8 cellular contexts compared by ENCODE assay signal in the genomic region with DNA sequence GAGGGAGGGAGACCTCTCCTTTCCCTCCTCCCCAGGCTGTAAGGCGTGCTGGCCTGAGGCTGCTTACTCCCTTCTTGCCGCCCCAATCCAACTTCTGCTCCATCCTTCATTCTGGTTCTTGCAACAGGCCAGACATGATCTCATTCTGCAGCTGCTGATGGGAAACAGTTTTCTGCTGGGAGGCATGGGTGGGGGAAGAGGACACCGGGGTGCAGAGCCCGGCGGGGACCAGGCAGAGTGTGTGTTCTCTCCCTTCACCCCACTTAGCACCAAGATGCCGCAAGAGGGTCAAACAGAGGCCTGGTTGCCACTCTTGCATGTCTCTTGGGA. TPM values are rescaled to one million over a fixed set of nuclear protein-coding genes. Genes with fewer than 3 reads are reported as not detected.
DNase-seq lines count a peak whose midpoint lies in the region; ATAC-seq and TF ChIP-seq lines count a peak whose summit lies in the region.

No MANE protein-coding gene starts in this region.

- H3K9me3 ChIP-seq in DOHH2 (ENCODE audit: control insufficient read depth, insufficient read depth, low read length) (no peaks in the 10 kb centered on the region), lower lobe of right lung (no peaks in the 10 kb centered on the region)

- H3K4me2 ChIP-seq in DOHH2 (ENCODE audit: low read length) = peak overlapping the region; percentile 75

- no peaks in the 10 kb centered on the region for H3K27me3 Mint-ChIP-seq in activated T-helper 1 cell treated with anti-CD3 and anti-CD28 coated beads, Interleukin-12 subunit alpha, Interleukin-12 subunit beta, Interleukin-2, Interleukin-4 antibody, amounts not matched to agents 30 ng/mL and 10 ng/mL and 1 ng/mL, durations not matched to agents 14 hours and 24 hours and 36 hours (ENCODE audit: insufficient read depth)

- H3K36me3 Mint-ChIP-seq in activated T-helper 1 cell treated with anti-CD3 and anti-CD28 coated beads, Interleukin-12 subunit alpha, Interleukin-12 subunit beta, Interleukin-2, Interleukin-4 antibody, amounts not matched to agents 30 ng/mL and 10 ng/mL and 1 ng/mL, durations not matched to agents 14 hours and 24 hours and 36 hours (ENCODE audit: low read depth) = peaks cover 6% of the 10 kb centered on the region

- no peak for DNase-seq in activated T-helper 1 cell treated with anti-CD3 and anti-CD28 coated beads, Interleukin-12 subunit alpha, Interleukin-12 subunit beta, Interleukin-2, Interleukin-4 antibody, amounts not matched to agents 30 ng/mL and 10 ng/mL and 1 ng/mL, durations not matched to agents 14 hours and 24 hours and 36 hours (ENCODE audit: low spot score)
- DNase-seq in lower lobe of right lung (no peak), A172 (ENCODE audit: low spot score) (no peak)
- DNase-seq in activated CD4-positive, CD25-positive, alpha-beta regulatory T cell (lab: John Stamatoyannopoulos, UW) = no peak

- no peaks in the 10 kb centered on the region for H3K36me3 ChIP-seq in DOHH2 (ENCODE audit: control insufficient read depth, low read length)
- no peaks in the 10 kb centered on the region for H3K36me3 ChIP-seq in lower lobe of right lung

- intact Hi-C loops in activated T-helper 1 cell treated with anti-CD3 and anti-CD28 coated beads, Interleukin-12 subunit alpha, Interleukin-12 subunit beta, Interleukin-2, Interleukin-4 antibody, amounts not matched to agents 30 ng/mL and 10 ng/mL and 1 ng/mL, durations not matched to agents 14 hours and 24 hours and 36 hours (cut with micrococcal nuclease) = loop anchor here (1.0 to 5.0 kb wide), 5 partner anchors 11 to 224 kb away; a partner anchor contains a TSS
- intact Hi-C loops in lower lobe of right lung (cut with DNase I) = no loop called here

- H3F3A ChIP-seq in DOHH2 (ENCODE audit: control insufficient read depth, insufficient read depth) = peaks cover 9% of the 10 kb centered on the region

- peak overlapping the region; percentile 86 for H3K27ac ChIP-seq in 22Rv1
- H3K27ac ChIP-seq in DOHH2 (ENCODE audit: low read depth, low read length) = no peak overlapping the region
- H3K27ac ChIP-seq in lower lobe of right lung = no peak overlapping the region

- H3K9me3 Mint-ChIP-seq in activated T-helper 1 cell treated with anti-CD3 and anti-CD28 coated beads, Interleukin-12 subunit alpha, Interleukin-12 subunit beta, Interleukin-2, Interleukin-4 antibody, amounts not matched to agents 30 ng/mL and 10 ng/mL and 1 ng/mL, durations not matched to agents 14 hours and 24 hours and 36 hours = no peaks in the 10 kb centered on the region

- ATAC-seq in lower lobe of right lung = no peak
- no peak for ATAC-seq in GM18502 (IDR thresholded peaks at IDR 0.05; ENCODE audit: poor library complexity, unreplicated experiment)
- ATAC-seq in GM18511 (IDR thresholded peaks at IDR 0.05; ENCODE audit: unreplicated experiment) = no peak

- peak overlapping the region; percentile 68 for H3K27ac Mint-ChIP-seq in activated T-helper 1 cell treated with anti-CD3 and anti-CD28 coated beads, Interleukin-12 subunit alpha, Interleukin-12 subunit beta, Interleukin-2, Interleukin-4 antibody, amounts not matched to agents 30 ng/mL and 10 ng/mL and 1 ng/mL, durations not matched to agents 14 hours and 24 hours and 36 hours

- H3K4me3 ChIP-seq in DOHH2 (ENCODE audit: low read length) (peak overlapping the region; percentile 92), lower lobe of right lung (peak overlapping the region; percentile 52)

- peaks cover 19% of the 10 kb centered on the region for H3K4me1 ChIP-seq in DOHH2 (ENCODE audit: control insufficient read depth, low read length)
- peaks cover 36% of the 10 kb centered on the region for H3K4me1 ChIP-seq in lower lobe of right lung

- H3K9me2 ChIP-seq in DOHH2 (replicated peaks; ENCODE audit: control insufficient read depth, low read length) = no peaks in the 10 kb centered on the region

- H3K4me1 Mint-ChIP-seq in activated T-helper 1 cell treated with anti-CD3 and anti-CD28 coated beads, Interleukin-12 subunit alpha, Interleukin-12 subunit beta, Interleukin-2, Interleukin-4 antibody, amounts not matched to agents 30 ng/mL and 10 ng/mL and 1 ng/mL, durations not matched to agents 14 hours and 24 hours and 36 hours (ENCODE audit: low read depth) = peaks cover 14% of the 10 kb centered on the region

- peaks cover 15% of the 10 kb centered on the region for H3K79me2 ChIP-seq in DOHH2 (ENCODE audit: control insufficient read depth, low read length)

- H3K27me3 ChIP-seq in DOHH2 (ENCODE audit: control insufficient read depth, low read length) (no peaks in the 10 kb centered on the region), lower lobe of right lung (ENCODE audit: low read depth) (peaks cover 4% of the 10 kb centered on the region)

- TF ChIP-seq CTCF in 22Rv1 (IDR thresholded peaks at IDR 0.05) = no peak
- TF ChIP-seq CTCF in DOHH2 (IDR thresholded peaks at IDR 0.05; ENCODE audit: low read depth, low read length, poor library complexity, severe bottlenecking) = no peak
- no peak for TF ChIP-seq CTCF in lower lobe of right lung (IDR thresholded peaks at IDR 0.05)

- peak overlapping the region; percentile 85 for H3K4me3 Mint-ChIP-seq in activated T-helper 1 cell treated with anti-CD3 and anti-CD28 coated beads, Interleukin-12 subunit alpha, Interleukin-12 subunit beta, Interleukin-2, Interleukin-4 antibody, amounts not matched to agents 30 ng/mL and 10 ng/mL and 1 ng/mL, durations not matched to agents 14 hours and 24 hours and 36 hours

- no peaks in the 10 kb centered on the region for H4K20me1 ChIP-seq in DOHH2 (ENCODE audit: control insufficient read depth, insufficient read depth, low read depth, low read length)

RNA-seq across cellular contexts. Expression of a gene that starts 1.4 kb away (rescaled TPM):
- 40.7 and 45.6 TPM in 2 replicates for total RNA-seq in activated T-helper 1 cell treated with anti-CD3 and anti-CD28 coated beads, Interleukin-12 subunit alpha, Interleukin-12 subunit beta, Interleukin-2, Interleukin-4 antibody, amounts not matched to agents 30 ng/mL and 10 ng/mL and 1 ng/mL, durations not matched to agents 14 hours and 24 hours and 36 hours
- 14.1 TPM for total RNA-seq in lower lobe of right lung
- 20.2 and 23.2 TPM in 2 replicates for total RNA-seq in A172 (2014; rRNA removed; shearing (Covaris generic))

RNA-seq across cellular contexts. Expression of a gene that starts 2.8 kb away (rescaled TPM):
- total RNA-seq in activated T-helper 1 cell treated with anti-CD3 and anti-CD28 coated beads, Interleukin-12 subunit alpha, Interleukin-12 subunit beta, Interleukin-2, Interleukin-4 antibody, amounts not matched to agents 30 ng/mL and 10 ng/mL and 1 ng/mL, durations not matched to agents 14 hours and 24 hours and 36 hours = 0.31 and 0.34 TPM in 2 replicates
- total RNA-seq in lower lobe of right lung = 1.3 TPM
- 0.43 and 4.4 TPM in 2 replicates for total RNA-seq in A172 (2014; rRNA removed; shearing (Covaris generic))

RNA-seq across cellular contexts. Expression of a gene that starts 7.9 kb away (rescaled TPM):
- not detected in 2 replicates for total RNA-seq in activated T-helper 1 cell treated with anti-CD3 and anti-CD28 coated beads, Interleukin-12 subunit alpha, Interleukin-12 subunit beta, Interleukin-2, Interleukin-4 antibody, amounts not matched to agents 30 ng/mL and 10 ng/mL and 1 ng/mL, durations not matched to agents 14 hours and 24 hours and 36 hours
- total RNA-seq in lower lobe of right lung = not detected
- not detected in 2 replicates for total RNA-seq in A172 (2014; rRNA removed; shearing (Covaris generic))

RNA-seq across cellular contexts. Expression of a gene that starts 15.6 kb away (rescaled TPM):
- 110 and 114 TPM in 2 replicates for total RNA-seq in activated T-helper 1 cell treated with anti-CD3 and anti-CD28 coated beads, Interleukin-12 subunit alpha, Interleukin-12 subunit beta, Interleukin-2, Interleukin-4 antibody, amounts not matched to agents 30 ng/mL and 10 ng/mL and 1 ng/mL, durations not matched to agents 14 hours and 24 hours and 36 hours
- total RNA-seq in lower lobe of right lung = 54.7 TPM
- 166 and 176 TPM in 2 replicates for total RNA-seq in A172 (2014; rRNA removed; shearing (Covaris generic))

RNA-seq across cellular contexts. Expression of a gene that starts 33.1 kb away (rescaled TPM):
- 7.8 and 8.1 TPM in 2 replicates for total RNA-seq in activated T-helper 1 cell treated with anti-CD3 and anti-CD28 coated beads, Interleukin-12 subunit alpha, Interleukin-12 subunit beta, Interleukin-2, Interleukin-4 antibody, amounts not matched to agents 30 ng/mL and 10 ng/mL and 1 ng/mL, durations not matched to agents 14 hours and 24 hours and 36 hours
- 23.3 TPM for total RNA-seq in lower lobe of right lung
- total RNA-seq in A172 (2014; rRNA removed; shearing (Covaris generic)) = 2.5 and 4.9 TPM in 2 replicates
